In the genomic region with DNA sequence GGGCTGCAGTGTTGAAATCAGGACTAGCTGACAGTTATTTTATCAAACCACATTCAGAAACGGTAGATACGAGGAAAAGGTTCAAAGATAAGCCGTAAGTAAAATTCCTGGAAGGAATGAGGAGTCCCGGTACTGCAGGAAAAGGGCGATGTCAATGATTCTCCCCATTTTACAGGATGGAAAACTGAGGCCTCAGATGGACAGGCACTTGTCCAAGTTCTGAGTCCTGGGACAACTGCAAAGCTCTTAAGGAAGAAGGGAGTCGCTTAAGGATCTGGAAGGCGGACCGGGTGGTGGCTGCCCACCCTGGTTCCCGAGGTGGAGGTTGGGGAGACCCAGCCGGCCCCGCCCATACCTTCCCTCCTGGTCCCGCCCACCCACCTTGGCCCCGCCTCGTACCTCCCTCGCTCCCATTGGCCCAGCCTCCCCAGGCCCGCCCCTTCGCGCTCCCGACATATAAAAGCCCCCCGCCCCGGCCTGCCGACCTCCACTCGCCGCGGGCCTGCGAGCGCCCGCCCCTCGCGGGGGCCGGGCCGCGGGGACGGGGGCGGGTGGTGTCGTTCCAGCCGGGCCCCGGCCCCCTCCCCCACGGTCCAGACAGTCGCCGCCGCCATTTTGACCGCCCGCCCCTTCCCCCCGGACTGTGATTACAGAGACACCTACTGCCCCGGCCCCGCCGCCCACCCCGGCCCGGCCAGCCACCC, we compare ENCODE assay signal across 1 cellular context.
A peak's percentile ranks its signal among the peaks of the same experiment; 100 is the strongest.
TF ChIP-seq lines count a peak whose summit lies in the region.

No MANE protein-coding gene starts in this region.

TF ChIP-seq in GM12878, 131 proteins besides CTCF, POLR2A, EP300 and RAD21:
- peak; percentile 80 to 86 for TF ChIP-seq IKZF2 (IDR thresholded peaks at IDR 0.05)
- TF ChIP-seq POU2F2 (IDR thresholded peaks at IDR 0.05; ENCODE audit: borderline replicate concordance, low read depth, low read length): no peak
- TF ChIP-seq EGR1 (IDR thresholded peaks at IDR 0.05; ENCODE audit: borderline replicate concordance in 1 of 2, low read depth in 2 of 2, low read length in 2 of 2): peak in 1 of 2 experiments; percentile 86; a peak in 2 of 3 replicates
- no peak; the same call in 1 of the 2 replicates for TF ChIP-seq CBFB (IDR thresholded peaks at IDR 0.05; ENCODE audit: low read depth)
- no peak; the same call in none of the 2 replicates for TF ChIP-seq DPF2 (IDR thresholded peaks at IDR 0.05)
- no peak for TF ChIP-seq PML (IDR thresholded peaks at IDR 0.05; ENCODE audit: low read length)
- TF ChIP-seq, protein P1, sequence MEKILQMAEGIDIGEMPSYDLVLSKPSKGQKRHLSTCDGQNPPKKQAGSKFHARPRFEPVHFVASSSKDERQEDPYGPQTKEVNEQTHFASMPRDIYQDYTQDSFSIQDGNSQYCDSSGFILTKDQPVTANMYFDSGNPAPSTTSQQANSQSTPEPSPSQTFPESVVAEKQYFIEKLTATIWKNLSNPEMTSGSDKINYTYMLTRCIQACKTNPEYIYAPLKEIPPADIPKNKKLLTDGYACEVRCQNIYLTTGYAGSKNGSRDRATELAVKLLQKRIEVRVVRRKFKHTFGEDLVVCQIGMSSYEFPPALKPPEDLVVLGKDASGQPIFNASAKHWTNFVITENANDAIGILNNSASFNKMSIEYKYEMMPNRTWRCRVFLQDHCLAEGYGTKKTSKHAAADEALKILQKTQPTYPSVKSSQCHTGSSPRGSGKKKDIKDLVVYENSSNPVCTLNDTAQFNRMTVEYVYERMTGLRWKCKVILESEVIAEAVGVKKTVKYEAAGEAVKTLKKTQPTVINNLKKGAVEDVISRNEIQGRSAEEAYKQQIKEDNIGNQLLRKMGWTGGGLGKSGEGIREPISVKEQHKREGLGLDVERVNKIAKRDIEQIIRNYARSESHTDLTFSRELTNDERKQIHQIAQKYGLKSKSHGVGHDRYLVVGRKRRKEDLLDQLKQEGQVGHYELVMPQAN (conservative IDR thresholded peaks at IDR 0.05): peak; percentile 30; the same call in 1 of the 2 replicates
- TF ChIP-seq ZNF217 (IDR thresholded peaks at IDR 0.05): peak; percentile 97
- TF ChIP-seq ZNF24 (IDR thresholded peaks at IDR 0.05): no peak
- TF ChIP-seq SUZ12 (IDR thresholded peaks at IDR 0.05; ENCODE audit: unreplicated experiment): no peak
- peak; percentile 91; the same call in 1 of the 2 replicates for TF ChIP-seq CHD1 (IDR thresholded peaks at IDR 0.05; ENCODE audit: low read depth, low read length)
- TF ChIP-seq MTA2 (IDR thresholded peaks at IDR 0.05; ENCODE audit: low read depth): peak; percentile 4; the same call in 1 of the 2 replicates
- TF ChIP-seq TARDBP (IDR thresholded peaks at IDR 0.05; ENCODE audit: borderline replicate concordance): 0 out of 2 replicates have a peak, but pooled peaks have one; percentile 10
- peak; percentile 3; the same call in 1 of the 2 replicates for TF ChIP-seq RUNX3 (IDR thresholded peaks at IDR 0.05; ENCODE audit: low read length)
- TF ChIP-seq, protein P2, sequence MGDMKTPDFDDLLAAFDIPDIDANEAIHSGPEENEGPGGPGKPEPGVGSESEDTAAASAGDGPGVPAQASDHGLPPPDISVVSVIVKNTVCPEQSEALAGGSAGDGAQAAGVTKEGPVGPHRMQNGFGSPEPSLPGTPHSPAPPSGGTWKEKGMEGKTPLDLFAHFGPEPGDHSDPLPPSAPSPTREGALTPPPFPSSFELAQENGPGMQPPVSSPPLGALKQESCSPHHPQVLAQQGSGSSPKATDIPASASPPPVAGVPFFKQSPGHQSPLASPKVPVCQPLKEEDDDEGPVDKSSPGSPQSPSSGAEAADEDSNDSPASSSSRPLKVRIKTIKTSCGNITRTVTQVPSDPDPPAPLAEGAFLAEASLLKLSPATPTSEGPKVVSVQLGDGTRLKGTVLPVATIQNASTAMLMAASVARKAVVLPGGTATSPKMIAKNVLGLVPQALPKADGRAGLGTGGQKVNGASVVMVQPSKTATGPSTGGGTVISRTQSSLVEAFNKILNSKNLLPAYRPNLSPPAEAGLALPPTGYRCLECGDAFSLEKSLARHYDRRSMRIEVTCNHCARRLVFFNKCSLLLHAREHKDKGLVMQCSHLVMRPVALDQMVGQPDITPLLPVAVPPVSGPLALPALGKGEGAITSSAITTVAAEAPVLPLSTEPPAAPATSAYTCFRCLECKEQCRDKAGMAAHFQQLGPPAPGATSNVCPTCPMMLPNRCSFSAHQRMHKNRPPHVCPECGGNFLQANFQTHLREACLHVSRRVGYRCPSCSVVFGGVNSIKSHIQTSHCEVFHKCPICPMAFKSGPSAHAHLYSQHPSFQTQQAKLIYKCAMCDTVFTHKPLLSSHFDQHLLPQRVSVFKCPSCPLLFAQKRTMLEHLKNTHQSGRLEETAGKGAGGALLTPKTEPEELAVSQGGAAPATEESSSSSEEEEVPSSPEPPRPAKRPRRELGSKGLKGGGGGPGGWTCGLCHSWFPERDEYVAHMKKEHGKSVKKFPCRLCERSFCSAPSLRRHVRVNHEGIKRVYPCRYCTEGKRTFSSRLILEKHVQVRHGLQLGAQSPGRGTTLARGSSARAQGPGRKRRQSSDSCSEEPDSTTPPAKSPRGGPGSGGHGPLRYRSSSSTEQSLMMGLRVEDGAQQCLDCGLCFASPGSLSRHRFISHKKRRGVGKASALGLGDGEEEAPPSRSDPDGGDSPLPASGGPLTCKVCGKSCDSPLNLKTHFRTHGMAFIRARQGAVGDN (IDR thresholded peaks at IDR 0.05): 0 out of 2 replicates have a peak, but pooled peaks have one; percentile 50
- peak; percentile 18; the same call in 1 of the 2 replicates for TF ChIP-seq NR2F1 (conservative IDR thresholded peaks at IDR 0.05)
- TF ChIP-seq RBBP5 (conservative IDR thresholded peaks at IDR 0.05): no peak
- no peak for TF ChIP-seq NRF1 (conservative IDR thresholded peaks at IDR 0.05; ENCODE audit: low read depth, low read length)
- TF ChIP-seq BHLHE40 (IDR thresholded peaks at IDR 0.05; ENCODE audit: borderline replicate concordance in 1 of 2, low read depth in 2 of 2, low read length in 1 of 2): 0 out of 4 replicates have a peak, but pooled peaks of 1 of the 2 experiments have one; percentile 23
- peak; percentile 43; the same call in 1 of the 2 replicates for TF ChIP-seq PKNOX1 (IDR thresholded peaks at IDR 0.05)
- TF ChIP-seq POLR2AphosphoS2 (IDR thresholded peaks at IDR 0.05; ENCODE audit: low read depth, low read length): 0 out of 2 replicates have a peak, but pooled peaks have one; percentile 23
- TF ChIP-seq SMAD5 (IDR thresholded peaks at IDR 0.05; ENCODE audit: low read depth): no peak
- TF ChIP-seq POLR2AphosphoS5 (IDR thresholded peaks at IDR 0.05; ENCODE audit: low read length): peak; percentile 54; the same call in 1 of the 2 replicates
- TF ChIP-seq TCF3 (IDR thresholded peaks at IDR 0.05; ENCODE audit: borderline replicate concordance, insufficient read depth, low read depth, low read length): 0 out of 2 replicates have a peak, but pooled peaks have one; percentile 33
- TF ChIP-seq, protein P3, sequence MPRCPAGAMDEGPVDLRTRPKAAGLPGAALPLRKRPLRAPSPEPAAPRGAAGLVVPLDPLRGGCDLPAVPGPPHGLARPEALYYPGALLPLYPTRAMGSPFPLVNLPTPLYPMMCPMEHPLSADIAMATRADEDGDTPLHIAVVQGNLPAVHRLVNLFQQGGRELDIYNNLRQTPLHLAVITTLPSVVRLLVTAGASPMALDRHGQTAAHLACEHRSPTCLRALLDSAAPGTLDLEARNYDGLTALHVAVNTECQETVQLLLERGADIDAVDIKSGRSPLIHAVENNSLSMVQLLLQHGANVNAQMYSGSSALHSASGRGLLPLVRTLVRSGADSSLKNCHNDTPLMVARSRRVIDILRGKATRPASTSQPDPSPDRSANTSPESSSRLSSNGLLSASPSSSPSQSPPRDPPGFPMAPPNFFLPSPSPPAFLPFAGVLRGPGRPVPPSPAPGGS (IDR thresholded peaks at IDR 0.05; ENCODE audit: borderline replicate concordance, insufficient read depth, low read depth, low read length, poor library complexity, severe bottlenecking): peak; percentile 7
- 0 out of 2 replicates have a peak, but pooled peaks have one; percentile 26 for TF ChIP-seq GATAD2B (conservative IDR thresholded peaks at IDR 0.05; ENCODE audit: low read depth)
- no peak for TF ChIP-seq ZNF207 (IDR thresholded peaks at IDR 0.05; ENCODE audit: borderline replicate concordance)
- TF ChIP-seq HCFC1 (IDR thresholded peaks at IDR 0.05; ENCODE audit: low read length): 0 out of 2 replicates have a peak, but pooled peaks have one; percentile 22
- 0 out of 2 replicates have a peak, but pooled peaks have one; percentile 81 for TF ChIP-seq RCOR1 (conservative IDR thresholded peaks at IDR 0.05; ENCODE audit: low read depth, low read length)
- peak; percentile 91 for TF ChIP-seq IKZF1 (conservative IDR thresholded peaks at IDR 0.05)
- TF ChIP-seq RFX5 (IDR thresholded peaks at IDR 0.05; ENCODE audit: low read depth, low read length): no peak
- TF ChIP-seq MEF2A (IDR thresholded peaks at IDR 0.05; ENCODE audit: insufficient read depth, low read depth, low read length): no peak
- TF ChIP-seq, protein P4, sequence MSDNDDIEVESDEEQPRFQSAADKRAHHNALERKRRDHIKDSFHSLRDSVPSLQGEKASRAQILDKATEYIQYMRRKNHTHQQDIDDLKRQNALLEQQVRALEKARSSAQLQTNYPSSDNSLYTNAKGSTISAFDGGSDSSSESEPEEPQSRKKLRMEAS (IDR thresholded peaks at IDR 0.05; ENCODE audit: low read depth, low read length): 0 out of 2 replicates have a peak, but pooled peaks have one; percentile 4
- peak; percentile 93 for TF ChIP-seq SMARCA5 (IDR thresholded peaks at IDR 0.05)
- peak; percentile 36 for TF ChIP-seq SP1 (IDR thresholded peaks at IDR 0.05; ENCODE audit: low read depth, low read length)
- no peak for TF ChIP-seq KAT2A (conservative IDR thresholded peaks at IDR 0.05; ENCODE audit: control insufficient read depth, low read depth, low read length)
- peak; percentile 68 for TF ChIP-seq RELB (IDR thresholded peaks at IDR 0.05; ENCODE audit: low read depth)
- TF ChIP-seq NBN (IDR thresholded peaks at IDR 0.05): peak; percentile 26
- TF ChIP-seq ZSCAN29 (IDR thresholded peaks at IDR 0.05): no peak
